Comparison of ENCODE assay signal across 4 cellular contexts in genomic region chr5:139036332-139036731, GRCh38.
DNase-seq lines count a peak whose midpoint lies in the region; ATAC-seq, FAIRE-seq and TF ChIP-seq lines count a peak whose summit lies in the region.
"Not testable (repeated sequence)": the region's sequence is repeated elsewhere in the genome, so short reads cannot be mapped to it uniquely, and the experiment has no call there.

No MANE protein-coding gene starts in this region.

- H3K9ac ChIP-seq in PC-3 (ENCODE audit: low read length); K562 (ENCODE audit: insufficient read depth in 1 of 2, low read depth in 2 of 2, low read length in 2 of 2): not testable (repeated sequence)

- not testable (repeated sequence) for H3K9me3 ChIP-seq in HEK293 (ENCODE audit: control insufficient read depth, insufficient read depth, low read depth, low read length); PC-3 (ENCODE audit: low read length); K562 (replicated peaks; ENCODE audit: control insufficient read depth, insufficient read depth, low read depth, low read length); esophagus muscularis mucosa

- not testable (repeated sequence) for H2AFZ ChIP-seq in PC-3 (ENCODE audit: low read length); K562 (ENCODE audit: low read depth, low read length)

- H3K27ac ChIP-seq in HEK293 (ENCODE audit: extremely low read depth, low read depth, low read length); PC-3 (ENCODE audit: low read length); K562 (ENCODE audit: extremely low read depth, low read depth, low read length); esophagus muscularis mucosa (replicated peaks in 1 of 4): not testable (repeated sequence)

- FAIRE-seq in K562 (lab: Jason Lieb, UNC): not testable (repeated sequence)

- not testable (repeated sequence) for H3K4me1 ChIP-seq in HEK293 (ENCODE audit: control insufficient read depth, insufficient read depth, low read length); PC-3 (ENCODE audit: insufficient read depth, low read length); K562 (replicated peaks in 1 of 2; ENCODE audit: control insufficient read depth in 2 of 2, insufficient read depth in 2 of 2, low read length in 2 of 2); esophagus muscularis mucosa

- WGBS in K562 (ENCODE audit: insufficient coverage, low coverage, missing lambda C conversion rate): 83% methylated on average over 3 of the region's 3 CpGs
- 81% methylated on average over 3 of the region's 3 CpGs for WGBS in esophagus muscularis mucosa

- not testable (repeated sequence) for H4K20me1 ChIP-seq in PC-3 (ENCODE audit: low read length); K562 (replicated peaks; ENCODE audit: control insufficient read depth, insufficient read depth, low read length)

- H3K9me1 ChIP-seq in K562 (ENCODE audit: control insufficient read depth, insufficient read depth, low read length): not testable (repeated sequence)

- H3K27me3 ChIP-seq in PC-3 (ENCODE audit: low read length); K562 (ENCODE audit: control insufficient read depth in 2 of 2, insufficient read depth in 2 of 2, low read length in 2 of 2); esophagus muscularis mucosa: not testable (repeated sequence)

- not testable (repeated sequence) for TF ChIP-seq RAD21 in K562 (CRISPR knock-in tag; conservative IDR thresholded peaks at IDR 0.05 in 1 of 2, IDR thresholded peaks at IDR 0.05 in 1 of 2)

- BruUV-seq in PC-3 (replicated peaks; lab: Mats Ljungman, UMichigan): TSS peak; percentile 19
- BruUV-seq in K562 (replicated peaks; lab: Mats Ljungman, UMichigan): not testable (repeated sequence)

- ATAC-seq in PC-3, K562: not testable (repeated sequence)

- TF ChIP-seq CTCF in HEK293 (tag by site-specific recombination; IDR thresholded peaks at IDR 0.05); PC-3 (conservative IDR thresholded peaks at IDR 0.05; ENCODE audit: low read depth, low read length); K562 (IDR thresholded peaks at IDR 0.05 in 2 of 3, conservative IDR thresholded peaks at IDR 0.05 in 1 of 3; ENCODE audit: insufficient read depth in 2 of 3, low read depth in 1 of 3, low read length in 3 of 3); esophagus muscularis mucosa (IDR thresholded peaks at IDR 0.05): not testable (repeated sequence)

- not testable (repeated sequence) for DNase-seq in PC-3; K562 (ENCODE audit: extremely low read depth in 1 of 4, low spot score in 3 of 4)
- DNase-seq in esophagus muscularis mucosa (ENCODE audit: extremely low spot score): peak; percentile 5

- CTCF ChIA-PET in HEK293 (lab: Yijun Ruan, JAX); PC-3 (lab: Charles Lee); K562 (lab: Yijun Ruan, JAX; ENCODE audit: low intra/inter-chr PET ratio): not testable (repeated sequence)

- intact Hi-C loops in PC-3 (cut with micrococcal nuclease); K562 (cut with micrococcal nuclease); esophagus muscularis mucosa (cut with DNase I): not testable (repeated sequence)

- H3K36me3 ChIP-seq in HEK293 (ENCODE audit: control insufficient read depth in 2 of 2, insufficient read depth in 1 of 2, low read length in 2 of 2); PC-3 (ENCODE audit: low read depth, low read length); K562 (ENCODE audit: control insufficient read depth, insufficient read depth, low read length); esophagus muscularis mucosa: not testable (repeated sequence)

- not testable (repeated sequence) for H3F3A ChIP-seq in PC-3 (ENCODE audit: low read length, unreplicated experiment)

- H3K79me2 ChIP-seq in PC-3 (ENCODE audit: low read length); K562 (ENCODE audit: control insufficient read depth, insufficient read depth, low read length): not testable (repeated sequence)

- TF ChIP-seq POLR2A in K562 (conservative IDR thresholded peaks at IDR 0.05); esophagus muscularis mucosa (IDR thresholded peaks at IDR 0.05; ENCODE audit: low read depth): not testable (repeated sequence)

- H3K9me2 ChIP-seq in PC-3 (replicated peaks; ENCODE audit: low read length): not testable (repeated sequence)

- in situ Hi-C loops in K562 (cut with MboI): not testable (repeated sequence)

- H3K4me3 ChIP-seq in HEK293 (ENCODE audit: low read depth, low read length); PC-3 (ENCODE audit: low read length); K562; esophagus muscularis mucosa: not testable (repeated sequence)

- H3K4me2 ChIP-seq in PC-3 (ENCODE audit: low read length); K562 (ENCODE audit: insufficient read depth, low read length): not testable (repeated sequence)

- POLR2A ChIA-PET in HEK293 (lab: Yijun Ruan, JAX); PC-3 (lab: Charles Lee; ENCODE audit: unreplicated experiment); K562 (lab: Yijun Ruan, JAX): not testable (repeated sequence)

- TF ChIP-seq EP300 in K562 (IDR thresholded peaks at IDR 0.05; ENCODE audit: low read length); esophagus muscularis mucosa (IDR thresholded peaks at IDR 0.05): not testable (repeated sequence)

TF ChIP-seq in HEK293, 187 proteins besides CTCF, POLR2A, EP300 and RAD21:
- TF ChIP-seq ZNF146 (tag by site-specific recombination; IDR thresholded peaks at IDR 0.05): peak; percentile 60; the same call in 1 of the 2 replicates
TF ChIP-seq in HEK293: peak in this region for 1; not testable (repeated sequence) for 186.

TF ChIP-seq in K562, 482 proteins besides CTCF, POLR2A, EP300 and RAD21:
- TF ChIP-seq RBM25 (IDR thresholded peaks at IDR 0.05; ENCODE audit: low read depth, low read length, severe bottlenecking): peak; percentile 48
- TF ChIP-seq BCOR (IDR thresholded peaks at IDR 0.05): 0 out of 2 replicates have a peak, but pooled peaks have one; percentile 15
- 0 out of 4 replicates have a peak, but pooled peaks of 1 of the 2 experiments have one; percentile 15 for TF ChIP-seq KDM1A (IDR thresholded peaks at IDR 0.05)
- TF ChIP-seq ZNF146 (CRISPR knock-in tag; IDR thresholded peaks at IDR 0.05; ENCODE audit: unreplicated experiment): peak; percentile 84
